Comparison of ENCODE assay signal across 14 cellular contexts in genomic region chr2:168278424-168278888, GRCh38. TPM values are rescaled to one million over a fixed set of nuclear protein-coding genes. Genes with fewer than 3 reads are reported as not detected.
DNase-seq lines count a peak whose midpoint lies in the region; ATAC-seq and TF ChIP-seq lines count a peak whose summit lies in the region.
"Had no signal": no experiment of that assay in that cellular context is flagged by ENCODE, and none has a peak within 500 bp of the region (broad histone marks: within the 10 kb centered on the region; RNA-seq: fewer than 3 reads in every experiment).

No MANE protein-coding gene starts in this region.

- H3K9ac ChIP-seq in endodermal cell (ENCODE audit: extremely low read depth, low read length, poor library complexity, severe bottlenecking) (no peak overlapping the region), Karpas-422 (ENCODE audit: low read length) (no peak overlapping the region)

- H3K9me2 ChIP-seq in Karpas-422 (replicated peaks; ENCODE audit: insufficient read depth, low read length), result no peaks in the 10 kb centered on the region

- H3K27ac Mint-ChIP-seq in endodermal cell (no peak overlapping the region), endothelial cell (ENCODE audit: unreplicated experiment) (no peak overlapping the region)
- H3K27ac Mint-ChIP-seq: activated T-helper 17 cell treated with anti-CD3 and anti-CD28 coated beads, Interleukin-2, amount 50 U/mL, for 72 hours; dendritic cell treated with granulocyte-macrophage colony-stimulating factor and Interleukin-4, amounts not matched to agents 40 ng/mL and 50 ng/mL, for 4 days had no signal

- no peak overlapping the region for H2AFZ ChIP-seq in Karpas-422 (ENCODE audit: low read length)

- no peaks in the 10 kb centered on the region for H4K20me1 ChIP-seq in Karpas-422 (ENCODE audit: insufficient read depth, low read depth, low read length)

- no peak overlapping the region for H3K4me2 ChIP-seq in Karpas-422 (ENCODE audit: low read depth, low read length, poor library complexity, severe bottlenecking)

- no peaks in the 10 kb centered on the region for H3K36me3 Mint-ChIP-seq in endodermal cell (ENCODE audit: low read depth)
- H3K36me3 Mint-ChIP-seq in endothelial cell (ENCODE audit: low read depth, unreplicated experiment), result no peaks in the 10 kb centered on the region

- H3K27ac ChIP-seq in endodermal cell (ENCODE audit: low read depth, low read length) (no peak overlapping the region), Karpas-422 (ENCODE audit: low read length) (no peak overlapping the region)
- H3K27ac ChIP-seq: neutrophil, testis had no signal

- H3K27me3 ChIP-seq in endodermal cell (ENCODE audit: control insufficient read depth, insufficient read depth, low read length, poor library complexity, severe bottlenecking) (no peaks in the 10 kb centered on the region), Karpas-422 (ENCODE audit: low read length) (no peaks in the 10 kb centered on the region)
- H3K27me3 ChIP-seq: neutrophil, testis had no signal

- no peak for ATAC-seq in GM21723 (IDR thresholded peaks at IDR 0.05; ENCODE audit: unreplicated experiment)
- ATAC-seq in GM18870 (IDR thresholded peaks at IDR 0.05; ENCODE audit: unreplicated experiment), result no peak
- ATAC-seq: activated T-helper 17 cell treated with anti-CD3 and anti-CD28 coated beads, Interleukin-2, amount 50 U/mL, for 72 hours had no signal

- H3K4me3 Mint-ChIP-seq in endodermal cell (no peak overlapping the region), endothelial cell (ENCODE audit: unreplicated experiment) (no peak overlapping the region)
- H3K4me3 Mint-ChIP-seq: activated T-helper 17 cell treated with anti-CD3 and anti-CD28 coated beads, Interleukin-2, amount 50 U/mL, for 72 hours; dendritic cell treated with granulocyte-macrophage colony-stimulating factor and Interleukin-4, amounts not matched to agents 40 ng/mL and 50 ng/mL, for 4 days had no signal

- DNase-seq in H4 (ENCODE audit: low spot score) (peak; percentile 95), NCI-H748 treated with DMSO at 0.1 percent for 48 hours (lab: John Stamatoyannopoulos, UW) (peak; percentile 90), endodermal cell (peak; percentile 63), retinal pigment epithelial cell (ENCODE audit: low read depth) (peak; percentile 95), Karpas-422 (no peak), endothelial cell (ENCODE audit: low spot score) (no peak)
- DNase-seq: NCI-H446 treated with DMSO at 0.1 percent for 48 hours; stimulated activated CD4-positive, alpha-beta T cell treated with anti-CD3 and anti-CD28 coated beads, Interleukin-4, amount 100 ng/mL, for 24 hours; testis had no signal

- H3K9me3 ChIP-seq in endodermal cell (ENCODE audit: control insufficient read depth, low read length) (no peaks in the 10 kb centered on the region), Karpas-422 (ENCODE audit: low read length) (no peaks in the 10 kb centered on the region)
- H3K9me3 ChIP-seq: neutrophil, testis had no signal

- no peaks in the 10 kb centered on the region for H3K79me2 ChIP-seq in Karpas-422 (ENCODE audit: low read length)

- H3K4me1 ChIP-seq in endodermal cell (ENCODE audit: control insufficient read depth, insufficient read depth, low read length) (peaks cover 2% of the 10 kb centered on the region), Karpas-422 (ENCODE audit: low read length) (no peaks in the 10 kb centered on the region)
- H3K4me1 ChIP-seq: testis had no signal

- H3K36me3 ChIP-seq in endodermal cell (ENCODE audit: control insufficient read depth, insufficient read depth, low read length) (no peaks in the 10 kb centered on the region), Karpas-422 (ENCODE audit: insufficient read depth, low read length) (no peaks in the 10 kb centered on the region)
- H3K36me3 ChIP-seq: neutrophil had no signal

- no peaks in the 10 kb centered on the region for H3K27me3 Mint-ChIP-seq in endodermal cell (ENCODE audit: insufficient read depth)
- H3K27me3 Mint-ChIP-seq in endothelial cell (ENCODE audit: unreplicated experiment), result no peaks in the 10 kb centered on the region

- H3K4me3 ChIP-seq in endodermal cell (ENCODE audit: low read length) (no peak overlapping the region), retinal pigment epithelial cell (ENCODE audit: low read length) (no peak overlapping the region), Karpas-422 (ENCODE audit: low read length) (no peak overlapping the region)
- H3K4me3 ChIP-seq: testis had no signal

- 63 to 77% methylated on average over 4 to 5 of the region's 5 CpGs for WGBS in endodermal cell (ENCODE audit: insufficient coverage in 1 of 2, insufficient read length in 1 of 2), 2 experiments

- H3K4me1 Mint-ChIP-seq in endodermal cell (peaks cover 9% of the 10 kb centered on the region), endothelial cell (ENCODE audit: unreplicated experiment) (peaks cover 4% of the 10 kb centered on the region)
- H3K4me1 Mint-ChIP-seq: activated T-helper 17 cell treated with anti-CD3 and anti-CD28 coated beads, Interleukin-2, amount 50 U/mL, for 72 hours had no signal

- no peak for TF ChIP-seq CTCF in endodermal cell (conservative IDR thresholded peaks at IDR 0.05)
- no peak for TF ChIP-seq CTCF in retinal pigment epithelial cell (conservative IDR thresholded peaks at IDR 0.05; ENCODE audit: low read depth, low read length)
- no peak for TF ChIP-seq CTCF in endothelial cell (IDR thresholded peaks at IDR 0.05; ENCODE audit: unreplicated experiment)

- H3K9me3 Mint-ChIP-seq in endodermal cell (no peaks in the 10 kb centered on the region), endothelial cell (ENCODE audit: unreplicated experiment) (no peaks in the 10 kb centered on the region)
- H3K9me3 Mint-ChIP-seq: activated T-helper 17 cell treated with anti-CD3 and anti-CD28 coated beads, Interleukin-2, amount 50 U/mL, for 72 hours; dendritic cell treated with granulocyte-macrophage colony-stimulating factor and Interleukin-4, amounts not matched to agents 40 ng/mL and 50 ng/mL, for 4 days had no signal

RNA-seq across cellular contexts. Expression of gene STK39, which starts 31.1 kb away (rescaled TPM):
- 9.2 and 12.6 TPM in 2 replicates for total RNA-seq in H4 (2014; rRNA removed; shearing (Covaris generic))
- total RNA-seq in endodermal cell (10 to 100 TPM; 22.3 to 31.5 TPM), endothelial cell (ENCODE audit: unreplicated experiment) (14.3 TPM)
- polyA plus RNA-seq in endodermal cell (2013, experiment 1 of 2), result 36.6 TPM
- polyA plus RNA-seq in endodermal cell (2013, experiment 2 of 2), result 31.7 TPM
- total RNA-seq in Karpas-422 (2014; rRNA removed; shearing (Covaris generic); ENCODE audit: low replicate concordance), result 30.2 and 56.9 TPM in 2 replicates

Comparison
In these comparisons a context has a peak if more than half of its experiments do, and no peak if none do; other contexts are left out.
1. DNase-seq: peak in H4 (single experiment), NCI-H748 treated with DMSO at 0.1 percent for 48 hours (single experiment), endodermal cell (single experiment) and retinal pigment epithelial cell (single experiment); none in Karpas-422 (single experiment) and endothelial cell (single experiment).